In the genomic region with DNA sequence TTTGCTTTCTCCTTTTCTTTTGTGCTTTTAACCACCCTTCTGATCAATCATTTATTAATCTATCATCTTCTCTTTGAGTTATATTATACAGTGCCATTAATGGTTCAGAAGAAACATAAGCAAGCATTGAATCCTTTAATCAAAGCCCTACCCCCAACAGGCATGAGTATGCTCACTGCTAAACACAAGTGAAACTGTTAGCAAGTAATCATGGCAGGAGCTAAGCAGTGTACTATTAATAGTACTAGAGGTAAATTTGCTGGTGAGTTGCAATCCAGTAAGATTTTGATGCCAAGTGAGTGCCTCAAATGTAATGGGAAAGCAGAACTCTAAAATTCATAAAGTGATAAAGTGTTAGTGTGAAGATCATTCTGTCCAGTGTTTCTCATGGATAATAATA, we compare ENCODE assay signal across 8 cellular contexts. TPM values are rescaled to one million over a fixed set of nuclear protein-coding genes. Genes with fewer than 3 reads are reported as not detected.
DNase-seq lines count a peak whose midpoint lies in the region; ATAC-seq and TF ChIP-seq lines count a peak whose summit lies in the region.

No MANE protein-coding gene starts in this region.

- H3K4me3 ChIP-seq in esophagus muscularis mucosa, result no peak overlapping the region

- H3K36me3 ChIP-seq in esophagus muscularis mucosa, result peaks cover 6 to 29% (median 13%) of the 10 kb centered on the region in 4 donors

- peaks cover 57 to 62% (median 58%) of the 10 kb centered on the region in 4 donors for H3K4me1 ChIP-seq in esophagus muscularis mucosa

- in situ Hi-C loops in GM13976 (cut with MboI; ENCODE audit: low sequenced_read_pairs, unreplicated experiment), result loop anchor here (25.0 kb wide), 2 partner anchors 564 to 611 kb away; no protein-coding TSS in a partner anchor

- TF ChIP-seq POLR2A in esophagus muscularis mucosa (IDR thresholded peaks at IDR 0.05; ENCODE audit: low read depth), result no peak

- no peak for DNase-seq in esophagus muscularis mucosa (ENCODE audit: extremely low spot score)
- no peak for DNase-seq in GM13976 (ENCODE audit: low spot score)
- no peak for DNase-seq in NCI-H2196 treated with DMSO at 0.1 percent for 48 hours (lab: John Stamatoyannopoulos, UW; ENCODE audit: unreplicated experiment)
- no peak for DNase-seq in NCI-H1105 (lab: John Stamatoyannopoulos, UW)
- DNase-seq in Kasumi-1 (lab: John Stamatoyannopoulos, UW), result no peak

- intact Hi-C loops in esophagus muscularis mucosa (cut with DNase I), result no loop called here

- TF ChIP-seq EP300 in esophagus muscularis mucosa (IDR thresholded peaks at IDR 0.05), result no peak

- no peaks in the 10 kb centered on the region for H3K27me3 ChIP-seq in esophagus muscularis mucosa

- ATAC-seq in GM19455 (IDR thresholded peaks at IDR 0.05; ENCODE audit: unreplicated experiment) (peak; percentile 63), HG03196 (IDR thresholded peaks at IDR 0.05; ENCODE audit: unreplicated experiment) (peak; percentile 53)

- peak overlapping the region; percentile 88 for H3K27ac ChIP-seq in 22Rv1
- H3K27ac ChIP-seq in esophagus muscularis mucosa (replicated peaks in 1 of 4), result peak overlapping the region in 3 of 4 donors; percentile 37 to 60 (median 52)

- no peaks in the 10 kb centered on the region for H3K9me3 ChIP-seq in esophagus muscularis mucosa

- no peak for TF ChIP-seq CTCF in 22Rv1 (IDR thresholded peaks at IDR 0.05)
- no peak for TF ChIP-seq CTCF in esophagus muscularis mucosa (IDR thresholded peaks at IDR 0.05)
- no peak for TF ChIP-seq CTCF in GM13976 (IDR thresholded peaks at IDR 0.05; ENCODE audit: borderline replicate concordance, control extremely low read depth, extremely low read depth, insufficient read depth, missing control alignments)

RNA-seq across cellular contexts. Expression of gene FNIP2, which starts 57.2 kb away (rescaled TPM):
- 10 to 100 TPM; 80.0 to 97.7 (median 87.4) TPM for total RNA-seq in esophagus muscularis mucosa
